Comparison of ENCODE assay signal across 8 cellular contexts in genomic region chr10:70267161-70267933, GRCh38. TPM values are rescaled to one million over a fixed set of nuclear protein-coding genes. Genes with fewer than 3 reads are reported as not detected.
DNase-seq lines count a peak whose midpoint lies in the region; ATAC-seq and TF ChIP-seq lines count a peak whose summit lies in the region.

No MANE protein-coding gene starts in this region.

- no peaks in the 10 kb centered on the region for H3K9me3 ChIP-seq in BE2C
- no peaks in the 10 kb centered on the region for H3K9me3 ChIP-seq in adipocyte (ENCODE audit: control insufficient read depth, low read length)
- H3K9me3 ChIP-seq in left lung, result no peaks in the 10 kb centered on the region
- no peaks in the 10 kb centered on the region for H3K9me3 ChIP-seq in HAP-1

- no peak overlapping the region for H3K27ac ChIP-seq in left lung

- intact Hi-C loops in left lung (cut with DNase I), result no loop called here

- H3K4me3 ChIP-seq in BE2C (ENCODE audit: low read depth, low read length) (no peak overlapping the region), HFF-Myc (replicated peaks; ENCODE audit: low read depth, low read length) (no peak overlapping the region), adipocyte (ENCODE audit: low read length) (no peak overlapping the region), left lung (no peak overlapping the region), HAP-1 (no peak overlapping the region)

- ATAC-seq in left lung (peak; percentile 73), HG03025 (IDR thresholded peaks at IDR 0.05; ENCODE audit: low FRiP score, unreplicated experiment) (no peak)

- peak; percentile 28; the same call in 1 of the 2 replicates for TF ChIP-seq CTCF in BE2C (IDR thresholded peaks at IDR 0.05; ENCODE audit: low read depth, low read length)
- peak; percentile 37 for TF ChIP-seq CTCF in HFF-Myc (IDR thresholded peaks at IDR 0.05; ENCODE audit: low read depth, low read length, missing control alignments)
- TF ChIP-seq CTCF in left lung (IDR thresholded peaks at IDR 0.05), result peak in 1 of 2 donors; percentile 37

- H3K27me3 ChIP-seq in BE2C (no peaks in the 10 kb centered on the region), adipocyte (replicated peaks; ENCODE audit: control insufficient read depth, insufficient read depth, low read length) (peaks cover 31% of the 10 kb centered on the region), left lung (no peaks in the 10 kb centered on the region), HAP-1 (ENCODE audit: low read depth) (peaks cover 6% of the 10 kb centered on the region; the same call in 1 of the 2 replicates)

- no peaks in the 10 kb centered on the region; the same call in 1 of the 2 replicates for H3K4me1 ChIP-seq in BE2C
- peaks cover 18% of the 10 kb centered on the region for H3K4me1 ChIP-seq in adipocyte (ENCODE audit: control insufficient read depth, insufficient read depth, low read length)
- peaks cover 0 to 13% of the 10 kb centered on the region in 2 donors for H3K4me1 ChIP-seq in left lung
- no peaks in the 10 kb centered on the region for H3K4me1 ChIP-seq in HAP-1

- H3K36me3 ChIP-seq in BE2C, result no peaks in the 10 kb centered on the region
- H3K36me3 ChIP-seq in adipocyte (ENCODE audit: control insufficient read depth, insufficient read depth, low read length, severe bottlenecking), result no peaks in the 10 kb centered on the region
- H3K36me3 ChIP-seq in left lung, result no peaks in the 10 kb centered on the region
- H3K36me3 ChIP-seq in HAP-1 (replicated peaks), result no peaks in the 10 kb centered on the region

- H3K9ac ChIP-seq in adipocyte (ENCODE audit: low read length), result no peak overlapping the region

- in situ Hi-C loops in HAP-1 (cut with MboI; ENCODE audit: low sequenced_read_pairs), result no loop called here

- DNase-seq in BE2C (peak; percentile 27), HFF-Myc (ENCODE audit: extremely low read depth, low read depth) (peak; percentile 94), adipocyte (ENCODE audit: low read depth) (peak; percentile 92), left lung (no peak), DMS 273 treated with DMSO at 0.1 percent for 48 hours (lab: John Stamatoyannopoulos, UW) (no peak), RPMI8226 (no peak), HAP-1 (ENCODE audit: low spot score in 2 of 2) (no peak)

RNA-seq across cellular contexts. Expression of gene NPFFR1, which starts 16.5 kb away (rescaled TPM):
- 0.05 TPM for polyA plus RNA-seq in BE2C (2012; ENCODE audit: insufficient read depth, insufficient read length, low read depth)
- under 1 TPM; 0.20 to 0.21 TPM for total RNA-seq in left lung

RNA-seq across cellular contexts. Expression of gene PPA1, which starts 34.1 kb away (rescaled TPM):
- polyA plus RNA-seq in BE2C (2012; ENCODE audit: insufficient read depth, insufficient read length, low read depth), result 158 TPM
- total RNA-seq in left lung, result 100 to 1,000 TPM; 223 to 231 TPM

Comparison
In these comparisons a context has a peak if more than half of its experiments do, and no peak if none do; other contexts are left out.
1. DNase-seq: peak in BE2C (single experiment), HFF-Myc (single experiment) and adipocyte (single experiment); none in left lung (0 of 2), DMS 273 treated with DMSO at 0.1 percent for 48 hours (single experiment), RPMI8226 (single experiment) and HAP-1 (0 of 2).